2 cellular contexts compared by ENCODE assay signal in genomic region chr6:46661500-46661899, GRCh38.
TF ChIP-seq lines count a peak whose summit lies in the region.

No MANE protein-coding gene starts in this region.

TF ChIP-seq in GM12878, 131 proteins besides CTCF, POLR2A, EP300 and RAD21:
- TF ChIP-seq, protein P1, sequence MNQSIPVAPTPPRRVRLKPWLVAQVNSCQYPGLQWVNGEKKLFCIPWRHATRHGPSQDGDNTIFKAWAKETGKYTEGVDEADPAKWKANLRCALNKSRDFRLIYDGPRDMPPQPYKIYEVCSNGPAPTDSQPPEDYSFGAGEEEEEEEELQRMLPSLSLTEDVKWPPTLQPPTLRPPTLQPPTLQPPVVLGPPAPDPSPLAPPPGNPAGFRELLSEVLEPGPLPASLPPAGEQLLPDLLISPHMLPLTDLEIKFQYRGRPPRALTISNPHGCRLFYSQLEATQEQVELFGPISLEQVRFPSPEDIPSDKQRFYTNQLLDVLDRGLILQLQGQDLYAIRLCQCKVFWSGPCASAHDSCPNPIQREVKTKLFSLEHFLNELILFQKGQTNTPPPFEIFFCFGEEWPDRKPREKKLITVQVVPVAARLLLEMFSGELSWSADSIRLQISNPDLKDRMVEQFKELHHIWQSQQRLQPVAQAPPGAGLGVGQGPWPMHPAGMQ (IDR thresholded peaks at IDR 0.05; ENCODE audit: borderline replicate concordance) = no peak
- no peak for TF ChIP-seq POU2F2 (IDR thresholded peaks at IDR 0.05; ENCODE audit: borderline replicate concordance, low read depth, low read length)
- no peak for TF ChIP-seq ZBTB33 (IDR thresholded peaks at IDR 0.05)
- no peak for TF ChIP-seq RCOR1 (conservative IDR thresholded peaks at IDR 0.05; ENCODE audit: low read depth, low read length)
- no peak for TF ChIP-seq KDM1A (IDR thresholded peaks at IDR 0.05; ENCODE audit: borderline replicate concordance)
- TF ChIP-seq BMI1 (IDR thresholded peaks at IDR 0.05; ENCODE audit: borderline replicate concordance) = no peak
- no peak for TF ChIP-seq NFXL1 (IDR thresholded peaks at IDR 0.05; ENCODE audit: borderline replicate concordance)
- TF ChIP-seq POLR2AphosphoS5 (IDR thresholded peaks at IDR 0.05; ENCODE audit: low read length) = no peak
- TF ChIP-seq PKNOX1 (IDR thresholded peaks at IDR 0.05) = no peak
- no peak for TF ChIP-seq JUND (IDR thresholded peaks at IDR 0.05; ENCODE audit: low read depth, low read length)
- TF ChIP-seq STAT3 (IDR thresholded peaks at IDR 0.05; ENCODE audit: low read depth, low read length) = no peak
- TF ChIP-seq ZNF274 (IDR thresholded peaks at IDR 0.05; ENCODE audit: insufficient read depth, insufficient read length) = no peak
- no peak for TF ChIP-seq SMAD5 (IDR thresholded peaks at IDR 0.05; ENCODE audit: low read depth)
- no peak for TF ChIP-seq NR2C1 (IDR thresholded peaks at IDR 0.05)
- no peak for TF ChIP-seq SUZ12 (IDR thresholded peaks at IDR 0.05; ENCODE audit: unreplicated experiment)
- no peak for TF ChIP-seq HDAC6 (IDR thresholded peaks at IDR 0.05; ENCODE audit: unreplicated experiment)
- TF ChIP-seq RAD51 (IDR thresholded peaks at IDR 0.05) = no peak

TF ChIP-seq in neural cell, 6 proteins besides CTCF, POLR2A, EP300 and RAD21 (continued from another document):
- no peak for TF ChIP-seq REST (IDR thresholded peaks at IDR 0.05; ENCODE audit: borderline replicate concordance)
- TF ChIP-seq POLR2AphosphoS5 (IDR thresholded peaks at IDR 0.05) = peak; percentile 86
